Comparison of ENCODE assay signal across 10 cellular contexts in the genomic region with DNA sequence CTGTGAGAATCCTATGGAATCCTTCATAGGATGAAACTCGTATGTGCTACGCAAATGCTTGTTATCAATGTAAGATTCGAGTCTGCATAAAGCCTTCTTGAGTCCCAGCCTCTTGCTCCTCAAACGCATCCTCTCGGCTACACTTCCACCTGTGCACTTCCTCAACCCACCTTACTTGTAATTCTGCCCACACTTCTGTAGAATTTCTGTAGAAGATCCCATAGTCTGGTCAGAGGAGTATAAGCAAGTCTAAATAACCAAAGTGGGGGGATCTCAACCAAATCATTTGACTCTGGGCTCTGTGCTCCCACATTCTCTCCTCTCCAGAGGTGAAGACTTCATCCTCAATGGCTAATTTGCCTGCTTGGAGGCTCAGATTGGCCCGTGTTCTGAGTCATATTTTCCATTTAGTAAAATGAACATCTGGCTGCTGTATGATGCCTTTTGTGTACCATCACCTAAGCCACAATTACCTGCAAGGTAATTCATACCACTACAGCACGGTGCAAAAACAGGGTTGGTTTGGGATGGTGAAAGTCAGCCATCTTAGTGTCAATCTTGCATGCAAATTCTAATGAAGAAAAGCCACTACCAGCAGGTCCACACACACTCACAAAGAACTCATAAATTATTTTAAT.
DNase-seq lines count a peak whose midpoint lies in the region; ATAC-seq, FAIRE-seq and TF ChIP-seq lines count a peak whose summit lies in the region.
"Had no signal": no experiment of that assay in that cellular context is flagged by ENCODE, and none has a peak within 500 bp of the region (broad histone marks: within the 10 kb centered on the region; RNA-seq: fewer than 3 reads in every experiment).

No MANE protein-coding gene starts in this region.

- ATAC-seq in CD4-positive, CD25-positive, alpha-beta regulatory T cell (ENCODE audit: low read depth in 2 of 2): no peak
- ATAC-seq in GM18909 (IDR thresholded peaks at IDR 0.05; ENCODE audit: poor library complexity, unreplicated experiment): no peak

- H3K9me3 Mint-ChIP-seq in CD4-positive, CD25-positive, alpha-beta regulatory T cell: no peaks in the 10 kb centered on the region
- H3K9me3 Mint-ChIP-seq: HFFc6 had no signal

- FAIRE-seq in GM12892 (lab: Jason Lieb, UNC): no peak

- H3K4me1 Mint-ChIP-seq in CD4-positive, CD25-positive, alpha-beta regulatory T cell: peaks cover 39 to 100% (median 84%) of the 10 kb centered on the region in 4 donors

- H3K9me3 ChIP-seq in CD4-positive, CD25-positive, alpha-beta regulatory T cell (ENCODE audit: control insufficient read depth in 2 of 2, low read length in 2 of 2): no peaks in the 10 kb centered on the region
- no peaks in the 10 kb centered on the region for H3K9me3 ChIP-seq in neutrophil

- no peak for TF ChIP-seq CTCF in neutrophil (IDR thresholded peaks at IDR 0.05)

- peak overlapping the region; percentile 99 to 100 (median 100) for H3K27ac Mint-ChIP-seq in CD4-positive, CD25-positive, alpha-beta regulatory T cell
- H3K27ac Mint-ChIP-seq: HFFc6 had no signal

- H3K4me3 ChIP-seq in CD4-positive, CD25-positive, alpha-beta regulatory T cell (ENCODE audit: low read depth, low read length): peak overlapping the region; percentile 81
- H3K4me3 ChIP-seq in neutrophil (ENCODE audit: low read depth in 1 of 2, low read length in 1 of 2): peak overlapping the region; percentile 64 to 70

- peaks cover 23% of the 10 kb centered on the region for H3K36me3 Mint-ChIP-seq in CD4-positive, CD25-positive, alpha-beta regulatory T cell

- peak overlapping the region; percentile 94 for H3K27ac ChIP-seq in CD4-positive, CD25-positive, alpha-beta regulatory T cell (ENCODE audit: insufficient read depth, low read length, poor library complexity, severe bottlenecking)
- H3K27ac ChIP-seq in cingulate gyrus (ENCODE audit: low read depth, low read length): peak overlapping the region; percentile 90
- peak overlapping the region; percentile 98 for H3K27ac ChIP-seq in neutrophil

- DNase-seq in CD4-positive, CD25-positive, alpha-beta regulatory T cell: peak in 1 of 3 donors; percentile 26
- DNase-seq in NAMALWA (ENCODE audit: low spot score) (peak; percentile 70), HK-2 (ENCODE audit: unreplicated experiment) (no peak), GM12892 (ENCODE audit: insufficient read length) (no peak), LoVo (ENCODE audit: low spot score) (no peak)
- DNase-seq: HFFc6, NCI-H510A treated with DMSO at 0.1 percent for 48 hours had no signal

- peak overlapping the region; percentile 67 to 92 (median 81) for H3K4me3 Mint-ChIP-seq in CD4-positive, CD25-positive, alpha-beta regulatory T cell
- H3K4me3 Mint-ChIP-seq: HFFc6 had no signal

- H3K27me3 ChIP-seq in CD4-positive, CD25-positive, alpha-beta regulatory T cell (ENCODE audit: control insufficient read depth, insufficient read depth, low read length): no peaks in the 10 kb centered on the region
- H3K27me3 ChIP-seq in neutrophil: no peaks in the 10 kb centered on the region

- H3K4me1 ChIP-seq in CD4-positive, CD25-positive, alpha-beta regulatory T cell (ENCODE audit: control insufficient read depth, insufficient read depth, low read length, poor library complexity, severe bottlenecking): peaks cover 99% of the 10 kb centered on the region
- H3K4me1 ChIP-seq in neutrophil (ENCODE audit: control insufficient read depth in 1 of 2, insufficient read depth in 1 of 2, low read depth in 1 of 2, low read length in 1 of 2): peaks cover 97 to 98% of the 10 kb centered on the region in 2 experiments

- peaks cover 16% of the 10 kb centered on the region for H3K36me3 ChIP-seq in CD4-positive, CD25-positive, alpha-beta regulatory T cell (ENCODE audit: control insufficient read depth, insufficient read depth, low read length)
- peaks cover 7% of the 10 kb centered on the region for H3K36me3 ChIP-seq in neutrophil

- no peak for TF ChIP-seq POLR2A in GM12892 (IDR thresholded peaks at IDR 0.05; ENCODE audit: low read depth, low read length)

- peaks cover 4% of the 10 kb centered on the region for H3K27me3 Mint-ChIP-seq in CD4-positive, CD25-positive, alpha-beta regulatory T cell
